ENCODE assay signal across 18 cellular contexts in genomic region chr13:100602472-100603142, GRCh38.
"Had no signal": no experiment of that assay in that cellular context is flagged by ENCODE, and none has a peak within 500 bp of the region (broad histone marks: within the 10 kb centered on the region; RNA-seq: fewer than 3 reads in every experiment).

No MANE protein-coding gene starts in this region.

- H3K27ac Mint-ChIP-seq: activated CD4-positive, alpha-beta T cell treated with anti-CD3 and anti-CD28 coated beads, Interleukin-2, amount 10 ng/mL, durations not matched to agents 7 days and 5 days; activated T-helper 1 cell treated with anti-CD3 and anti-CD28 coated beads, Interleukin-12 subunit alpha, Interleukin-12 subunit beta, Interleukin-2, Interleukin-4 antibody, amounts not matched to agents 30 ng/mL and 10 ng/mL and 1 ng/mL, durations not matched to agents 14 hours and 24 hours and 36 hours; stimulated activated naive B cell treated with anti-CD40 and anti-IgM and Interleukin-4, amounts not matched to agents 10 μg/mL and 1 μg/mL and 100 μg/mL, for 72 hours had no signal

- H3K4me1 Mint-ChIP-seq: activated CD4-positive, alpha-beta T cell treated with anti-CD3 and anti-CD28 coated beads, Interleukin-2, amount 10 ng/mL, durations not matched to agents 7 days and 5 days had no signal

- H3K27me3 Mint-ChIP-seq: activated CD4-positive, alpha-beta T cell treated with anti-CD3 and anti-CD28 coated beads, Interleukin-2, amount 10 ng/mL, durations not matched to agents 7 days and 5 days; stimulated activated naive B cell treated with anti-CD40 and anti-IgM and Interleukin-4, amounts not matched to agents 10 μg/mL and 1 μg/mL and 100 μg/mL, for 72 hours had no signal

- H3K4me3 ChIP-seq: lower lobe of right lung, tibial nerve, uterus had no signal

- H3K27me3 ChIP-seq: foreskin keratinocyte, neutrophil, tibial nerve, uterus had no signal

- H3K4me3 Mint-ChIP-seq: activated CD4-positive, alpha-beta T cell treated with anti-CD3 and anti-CD28 coated beads, Interleukin-2, amount 10 ng/mL, durations not matched to agents 7 days and 5 days; activated T-helper 1 cell treated with anti-CD3 and anti-CD28 coated beads, Interleukin-12 subunit alpha, Interleukin-12 subunit beta, Interleukin-2, Interleukin-4 antibody, amounts not matched to agents 30 ng/mL and 10 ng/mL and 1 ng/mL, durations not matched to agents 14 hours and 24 hours and 36 hours; immature natural killer cell; stimulated activated naive B cell treated with anti-CD40 and anti-IgM and Interleukin-4, amounts not matched to agents 10 μg/mL and 1 μg/mL and 100 μg/mL, for 72 hours had no signal

- H3K4me1 ChIP-seq: foreskin keratinocyte, lower lobe of right lung, uterus had no signal

- DNase-seq: activated CD4-positive, alpha-beta T cell treated with anti-CD3 and anti-CD28 coated beads, Interleukin-2, amount 10 ng/mL, durations not matched to agents 7 days and 5 days; activated CD4-positive, CD25-positive, alpha-beta regulatory T cell; activated CD8-positive, alpha-beta memory T cell treated with anti-CD3 and anti-CD28 coated beads, Interleukin-2, amount 50 U/mL, for 48 hours; activated naive CD4-positive, alpha-beta T cell treated with Interleukin-2 at 50 U/mL for 16 hours; anterior cingulate cortex; foreskin keratinocyte; immature natural killer cell; left cardiac atrium; lower lobe of right lung; midbrain; retina; stimulated activated CD4-positive, alpha-beta T cell treated with anti-CD3 and anti-CD28 coated beads, Interleukin-4, amount 100 ng/mL, for 1 hour; stimulated activated naive B cell treated with anti-CD40 and anti-IgM and Interleukin-4, amounts not matched to agents 10 μg/mL and 1 μg/mL and 100 μg/mL, for 72 hours had no signal

- H3K9me3 ChIP-seq: lower lobe of right lung, neutrophil, tibial nerve, uterus had no signal

- H3K27ac ChIP-seq: foreskin keratinocyte, lower lobe of right lung, neutrophil, uterus had no signal

- H3K9me3 Mint-ChIP-seq: activated CD4-positive, alpha-beta T cell treated with anti-CD3 and anti-CD28 coated beads, Interleukin-2, amount 10 ng/mL, durations not matched to agents 7 days and 5 days; activated T-helper 1 cell treated with anti-CD3 and anti-CD28 coated beads, Interleukin-12 subunit alpha, Interleukin-12 subunit beta, Interleukin-2, Interleukin-4 antibody, amounts not matched to agents 30 ng/mL and 10 ng/mL and 1 ng/mL, durations not matched to agents 14 hours and 24 hours and 36 hours; immature natural killer cell; stimulated activated naive B cell treated with anti-CD40 and anti-IgM and Interleukin-4, amounts not matched to agents 10 μg/mL and 1 μg/mL and 100 μg/mL, for 72 hours had no signal

- H3K36me3 ChIP-seq: neutrophil, uterus had no signal

- ATAC-seq: esophagus mucosa; foreskin keratinocyte; left cardiac atrium; lower lobe of right lung; stimulated activated naive B cell treated with anti-CD40 and anti-IgM and Interleukin-4, amounts not matched to agents 10 μg/mL and 1 μg/mL and 100 μg/mL, for 72 hours had no signal
